ENCODE assay signal across 8 cellular contexts in the genomic region with DNA sequence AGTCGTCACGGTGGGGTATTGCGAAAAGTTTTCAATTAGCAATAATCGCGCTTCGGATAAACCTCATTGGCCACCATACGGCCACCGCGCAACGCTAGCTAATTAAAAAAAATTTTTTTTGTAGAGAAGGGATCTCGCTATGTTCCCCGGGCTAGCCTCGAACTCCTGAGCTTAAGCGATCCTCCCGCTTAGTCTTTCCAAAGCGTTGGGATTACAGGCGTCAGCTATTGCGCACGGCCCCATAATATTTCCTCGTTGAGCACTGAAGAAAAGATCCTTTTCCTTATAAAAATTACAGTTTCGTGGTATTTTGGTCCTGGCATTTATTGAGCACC. TPM values are rescaled to one million over a fixed set of nuclear protein-coding genes. Genes with fewer than 3 reads are reported as not detected.
A peak's percentile ranks its signal among the peaks of the same experiment; 100 is the strongest.
DNase-seq lines count a peak whose midpoint lies in the region; ATAC-seq and TF ChIP-seq lines count a peak whose summit lies in the region.

No MANE protein-coding gene starts in this region.

- no peaks in the 10 kb centered on the region for H3K9me3 Mint-ChIP-seq in stimulated activated effector memory CD8-positive, alpha-beta T cell treated with anti-CD3 and anti-CD28 coated beads, Interleukin-12 subunit alpha, Interleukin-12 subunit beta, amount 100 ng/mL, for 72 hours

- peak in 1 of 2 donors; percentile 11 for TF ChIP-seq CTCF in right atrium auricular region (IDR thresholded peaks at IDR 0.05)
- peak; percentile 34 for TF ChIP-seq CTCF in VCaP (conservative IDR thresholded peaks at IDR 0.05)
- no peak for TF ChIP-seq CTCF in hepatocyte (IDR thresholded peaks at IDR 0.05; ENCODE audit: poor library complexity)

- H3K79me2 ChIP-seq in hepatocyte = peaks cover 26% of the 10 kb centered on the region

- H3K27ac ChIP-seq in right atrium auricular region = peak overlapping the region; percentile 96 to 99
- H3K27ac ChIP-seq in VCaP = peak overlapping the region; percentile 95
- H3K27ac ChIP-seq in hepatocyte = peak overlapping the region; percentile 94

- peaks cover 7% of the 10 kb centered on the region for H4K20me1 ChIP-seq in hepatocyte (ENCODE audit: insufficient read depth, poor library complexity, severe bottlenecking)

- peak overlapping the region; percentile 92 for H3K4me3 Mint-ChIP-seq in stimulated activated effector memory CD8-positive, alpha-beta T cell treated with anti-CD3 and anti-CD28 coated beads, Interleukin-12 subunit alpha, Interleukin-12 subunit beta, amount 100 ng/mL, for 72 hours

- intact Hi-C loops in left ventricle myocardium superior (cut with micrococcal nuclease) = no loop called here

- no peak for ATAC-seq in left ventricle myocardium superior
- ATAC-seq in stimulated activated effector memory CD8-positive, alpha-beta T cell treated with anti-CD3 and anti-CD28 coated beads, Interleukin-12 subunit alpha, Interleukin-12 subunit beta, amount 100 ng/mL, for 72 hours = no peak
- no peak for ATAC-seq in GM21528 (IDR thresholded peaks at IDR 0.05; ENCODE audit: low FRiP score, unreplicated experiment)

- H3K4me3 ChIP-seq in right atrium auricular region (peak overlapping the region; percentile 59 to 72), hepatocyte (peak overlapping the region; percentile 50)

- peaks cover 0 to 43% of the 10 kb centered on the region in 2 donors for H3K4me1 ChIP-seq in right atrium auricular region
- peaks cover 11% of the 10 kb centered on the region for H3K4me1 ChIP-seq in hepatocyte (ENCODE audit: insufficient read depth)

- peaks cover 33% of the 10 kb centered on the region for H3K4me1 Mint-ChIP-seq in stimulated activated effector memory CD8-positive, alpha-beta T cell treated with anti-CD3 and anti-CD28 coated beads, Interleukin-12 subunit alpha, Interleukin-12 subunit beta, amount 100 ng/mL, for 72 hours

- no peaks in the 10 kb centered on the region for H3K27me3 ChIP-seq in right atrium auricular region
- no peaks in the 10 kb centered on the region for H3K27me3 ChIP-seq in hepatocyte

- H3K9me2 ChIP-seq in hepatocyte (replicated peaks; ENCODE audit: insufficient read depth) = no peaks in the 10 kb centered on the region

- H3K36me3 ChIP-seq in right atrium auricular region (peaks cover 5% of the 10 kb centered on the region), hepatocyte (replicated peaks; ENCODE audit: insufficient read depth, low read depth) (no peaks in the 10 kb centered on the region)

- H3K4me2 ChIP-seq in hepatocyte = peak overlapping the region; percentile 75

- peak overlapping the region; percentile 81 for H2AFZ ChIP-seq in hepatocyte

- peak overlapping the region; percentile 97 for H3K27ac Mint-ChIP-seq in stimulated activated effector memory CD8-positive, alpha-beta T cell treated with anti-CD3 and anti-CD28 coated beads, Interleukin-12 subunit alpha, Interleukin-12 subunit beta, amount 100 ng/mL, for 72 hours

- peaks cover 54% of the 10 kb centered on the region for H3K36me3 Mint-ChIP-seq in stimulated activated effector memory CD8-positive, alpha-beta T cell treated with anti-CD3 and anti-CD28 coated beads, Interleukin-12 subunit alpha, Interleukin-12 subunit beta, amount 100 ng/mL, for 72 hours

- WGBS in hepatocyte (ENCODE audit: low lambda C conversion rate, missing lambda C conversion rate) = 8% methylated on average over 21 of the region's 21 CpGs

- H3K9me3 ChIP-seq in right atrium auricular region (no peaks in the 10 kb centered on the region), hepatocyte (ENCODE audit: low read depth) (no peaks in the 10 kb centered on the region)

- DNase-seq in right atrium auricular region (ENCODE audit: low spot score) (no peak), left ventricle myocardium superior (no peak), hepatocyte (ENCODE audit: low spot score) (peak; percentile 44), NCI-H1092 treated with DMSO at 0.1 percent for 48 hours (lab: John Stamatoyannopoulos, UW) (no peak), putamen (ENCODE audit: low spot score) (no peak)
- no peak for DNase-seq in stimulated activated effector memory CD8-positive, alpha-beta T cell treated with anti-CD3 and anti-CD28 coated beads, Interleukin-12 subunit alpha, Interleukin-12 subunit beta, amount 100 ng/mL, for 72 hours (ENCODE audit: low spot score in 2 of 2)

RNA-seq across cellular contexts. Expression of a gene that starts 0.8 kb away (rescaled TPM):
- total RNA-seq in right atrium auricular region (10 to 100 TPM; 40.8 to 71.5 TPM), left ventricle myocardium superior (60.1 TPM), hepatocyte (56.3 and 57.9 TPM in 2 replicates)
- polyA plus RNA-seq in hepatocyte = 15.2 and 18.1 TPM in 2 replicates

RNA-seq across cellular contexts. Expression of a gene that starts 4.9 kb away (rescaled TPM):
- total RNA-seq in right atrium auricular region = 1 to 10 TPM; 3.0 to 3.1 TPM
- total RNA-seq in left ventricle myocardium superior = 2.3 TPM
- total RNA-seq in hepatocyte = 2.1 and 5.5 TPM in 2 replicates
- polyA plus RNA-seq in hepatocyte = 4.5 and 7.2 TPM in 2 replicates

RNA-seq across cellular contexts. Expression of a gene that starts 18.7 kb away (rescaled TPM):
- 1,000 to 10,000 TPM; 1,312 to 1,415 TPM for total RNA-seq in right atrium auricular region
- total RNA-seq in left ventricle myocardium superior = 1,390 TPM
- 210 and 250 TPM in 2 replicates for total RNA-seq in hepatocyte
- 475 and 495 TPM in 2 replicates for polyA plus RNA-seq in hepatocyte

RNA-seq across cellular contexts. Expression of a gene that starts 48.8 kb away (rescaled TPM):
- total RNA-seq in right atrium auricular region (1 to 10 TPM in 1 of 2 donors, under 1 TPM in 1; 0.86 to 1.4 TPM), left ventricle myocardium superior (1.7 TPM), hepatocyte (0.80 and 1.4 TPM in 2 replicates)
- 1.5 and 1.6 TPM in 2 replicates for polyA plus RNA-seq in hepatocyte
